In the genomic region with DNA sequence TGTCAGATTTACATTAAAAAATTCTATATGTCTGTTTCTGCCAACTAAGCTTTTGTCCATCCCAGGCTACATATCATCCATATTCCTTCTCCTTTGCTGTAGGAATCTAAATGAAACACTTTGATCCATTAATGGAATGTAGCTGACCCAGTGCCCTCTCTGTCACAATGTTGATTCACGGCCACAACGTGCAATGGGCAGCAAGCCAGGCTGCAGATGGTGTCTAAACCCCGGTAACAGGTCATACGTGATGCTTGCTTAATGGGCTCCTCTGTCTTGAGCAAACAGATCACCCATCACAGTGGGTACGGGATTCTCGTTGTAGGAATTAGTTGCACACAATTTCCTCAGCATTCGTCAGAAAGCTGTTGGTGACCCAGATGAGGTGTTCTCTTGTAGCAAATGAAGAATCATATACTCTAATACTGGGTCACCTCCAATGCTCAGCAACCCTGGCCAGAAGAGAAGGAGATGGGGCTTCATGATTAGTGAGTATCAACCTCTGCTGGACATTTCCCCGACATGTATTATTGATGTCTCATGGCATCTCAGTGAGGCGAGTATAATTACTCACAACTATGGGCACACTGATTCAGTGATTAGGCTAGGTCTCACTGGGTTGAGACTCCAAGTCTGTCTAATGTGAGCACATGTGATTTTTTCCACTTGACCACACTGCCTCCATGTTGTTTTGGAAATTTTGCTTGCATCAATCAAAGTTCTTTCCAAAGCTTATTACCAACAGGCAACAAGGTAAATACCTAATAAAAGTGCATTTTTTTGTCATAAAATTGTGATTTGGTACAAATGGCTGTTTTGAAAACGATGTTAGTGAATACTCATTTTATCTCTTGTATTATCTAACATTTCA, we compare ENCODE assay signal across 21 cellular contexts. TPM values are rescaled to one million over a fixed set of nuclear protein-coding genes. Genes with fewer than 3 reads are reported as not detected.
A peak's percentile ranks its signal among the peaks of the same experiment; 100 is the strongest.
DNase-seq lines count a peak whose midpoint lies in the region; ATAC-seq, FAIRE-seq and TF ChIP-seq lines count a peak whose summit lies in the region.
"Had no signal": no experiment of that assay in that cellular context is flagged by ENCODE, and none has a peak within 500 bp of the region (broad histone marks: within the 10 kb centered on the region; RNA-seq: fewer than 3 reads in every experiment).

No MANE protein-coding gene starts in this region.

- no peaks in the 10 kb centered on the region for H3K79me2 ChIP-seq in keratinocyte (ENCODE audit: control insufficient read depth, insufficient read depth, low read length)

- no peak for TF ChIP-seq RAD21 in Ishikawa (IDR thresholded peaks at IDR 0.05; ENCODE audit: low read depth)

- FAIRE-seq in keratinocyte (lab: Jason Lieb, UNC): peak; percentile 41

- intact Hi-C loops in sciatic nerve (cut with DNase I): no loop called here

- no peaks in the 10 kb centered on the region for H3K36me3 ChIP-seq in keratinocyte (ENCODE audit: control insufficient read depth in 2 of 2, extremely low read depth in 1 of 2, insufficient read depth in 2 of 2, low read length in 2 of 2)
- H3K36me3 ChIP-seq: heart right ventricle had no signal

- H3K9me3 ChIP-seq in keratinocyte (ENCODE audit: control insufficient read depth, low read depth, low read length): no peaks in the 10 kb centered on the region

- H3K9me1 ChIP-seq in keratinocyte (ENCODE audit: control insufficient read depth, extremely low read depth, insufficient read depth, low read length): no peaks in the 10 kb centered on the region

- H3K27ac ChIP-seq in keratinocyte (ENCODE audit: control insufficient read depth, insufficient read depth, low read length): no peak overlapping the region
- H3K27ac ChIP-seq: heart right ventricle had no signal

- H3K4me2 ChIP-seq in keratinocyte (ENCODE audit: control insufficient read depth, extremely low read depth, insufficient read depth, low read depth, low read length): no peak overlapping the region
- H3K4me2 ChIP-seq: smooth muscle cell had no signal

- TF ChIP-seq CTCF in keratinocyte (optimal IDR thresholded peaks at IDR 0.05 in 1 of 3, IDR thresholded peaks at IDR 0.05 in 1 of 3, conservative IDR thresholded peaks at IDR 0.05 in 1 of 3; ENCODE audit: extremely low read depth in 1 of 3, insufficient read depth in 2 of 3, low read length in 3 of 3): no peak

- dilution Hi-C loops in keratinocyte (cut with MboI; ENCODE audit: extremely low pct_ligation_motif_present, low sequenced_read_pairs): no loop called here

- no peak overlapping the region for H3K4me3 ChIP-seq in keratinocyte (ENCODE audit: control insufficient read depth in 2 of 3, extremely low read depth in 1 of 3, insufficient read depth in 2 of 3, low read depth in 1 of 3, low read length in 3 of 3)
- H3K4me3 ChIP-seq: heart right ventricle, smooth muscle cell had no signal

- no peak for ATAC-seq in sciatic nerve
- ATAC-seq: heart right ventricle; natural killer cell treated with Interleukin-12 subunit alpha and Interleukin-12 subunit beta and Interleukin-15 and Interleukin-18, amount 100 ng/mL, for 72 hours had no signal

- H4K20me1 ChIP-seq in keratinocyte (ENCODE audit: control insufficient read depth, extremely low read depth, insufficient read depth, low read length): no peaks in the 10 kb centered on the region

- TF ChIP-seq EP300 in Ishikawa (IDR thresholded peaks at IDR 0.05; ENCODE audit: borderline replicate concordance): no peak

- no peak overlapping the region for H2AFZ ChIP-seq in keratinocyte (ENCODE audit: control insufficient read depth, low read length)

- no peaks in the 10 kb centered on the region for H3K4me1 ChIP-seq in keratinocyte (ENCODE audit: control insufficient read depth, extremely low read depth, insufficient read depth, low read length)

- no peaks in the 10 kb centered on the region for H3K27me3 ChIP-seq in keratinocyte (ENCODE audit: control insufficient read depth, extremely low read depth, insufficient read depth, low read length)
- H3K27me3 ChIP-seq: heart right ventricle had no signal

- DNase-seq in DMS53 (lab: John Stamatoyannopoulos, UW) (peak; percentile 68), SW480 (ENCODE audit: low spot score) (peak; percentile 31), keratinocyte (ENCODE audit: low read depth, low spot score) (no peak), NCI-H748 (lab: John Stamatoyannopoulos, UW; ENCODE audit: unreplicated experiment) (no peak), T-helper 1 cell (no peak), DMS153 treated with DMSO at 0.1 percent for 48 hours (lab: John Stamatoyannopoulos, UW; ENCODE audit: unreplicated experiment) (no peak), sciatic nerve (ENCODE audit: low spot score) (no peak)
- DNase-seq: activated CD4-positive, alpha-beta T cell treated with anti-CD3 and anti-CD28 coated beads, Interleukin-2, amount 10 ng/mL, durations not matched to agents 24 days and 14 days; activated gamma-delta T cell; amygdala; CD4-positive, alpha-beta memory T cell; cerebellar nuclear complex; effector memory CD4-positive, alpha-beta T cell; H7; heart right ventricle; Kasumi-1; NCI-H1436; stimulated activated CD8-positive, alpha-beta memory T cell treated with anti-CD3 and anti-CD28 coated beads, Interleukin-4, amount 100 ng/mL, for 48 hours had no signal

- no peak overlapping the region for H3K9ac ChIP-seq in keratinocyte (ENCODE audit: control insufficient read depth, extremely low read depth, insufficient read depth, low read length)

TF ChIP-seq in Ishikawa, 13 proteins besides CTCF, POLR2A, EP300 and RAD21:
- TF ChIP-seq NFIC (IDR thresholded peaks at IDR 0.05): 0 out of 2 replicates have a peak, but pooled peaks have one; percentile 6
- no peak for TF ChIP-seq TEAD4 (IDR thresholded peaks at IDR 0.05)

RNA-seq across cellular contexts. Expression of a gene that starts 12.9 kb away (rescaled TPM):
- polyA plus RNA-seq in keratinocyte: 226 to 552 TPM (median 465 TPM) in 3 replicates
- polyA plus RNA-seq in keratinocyte (2011; ENCODE audit: low read depth): 43.5 TPM
- 139 and 276 TPM in 2 replicates for polyA plus RNA-seq in keratinocyte (2011; cell fraction: cytosol; rRNA removed)
- polyA plus RNA-seq in keratinocyte (2011; cell fraction: nucleus; rRNA removed): 427 and 537 TPM in 2 replicates
- polyA plus RNA-seq in keratinocyte (2012; ENCODE audit: low replicate concordance): 47.0 and 314 TPM in 2 replicates
- polyA minus RNA-seq in keratinocyte: 309 to 761 TPM (median 397 TPM) in 3 replicates
- polyA minus RNA-seq in keratinocyte (2011; cell fraction: cytosol; rRNA and poly(A)+ RNA removed): 419 TPM
- polyA minus RNA-seq in keratinocyte (2011; cell fraction: nucleus; rRNA and poly(A)+ RNA removed): 805 and 1,429 TPM in 2 replicates
- 41.8 TPM for total RNA-seq in sciatic nerve

Comparison
In these comparisons a context has a peak if more than half of its experiments do, and no peak if none do; other contexts are left out.
1. DNase-seq: peak in DMS53 (single experiment) and SW480 (single experiment); none in keratinocyte (single experiment), NCI-H748 (single experiment), T-helper 1 cell (0 of 5), DMS153 treated with DMSO at 0.1 percent for 48 hours (single experiment) and sciatic nerve (single experiment).